In the genomic region with DNA sequence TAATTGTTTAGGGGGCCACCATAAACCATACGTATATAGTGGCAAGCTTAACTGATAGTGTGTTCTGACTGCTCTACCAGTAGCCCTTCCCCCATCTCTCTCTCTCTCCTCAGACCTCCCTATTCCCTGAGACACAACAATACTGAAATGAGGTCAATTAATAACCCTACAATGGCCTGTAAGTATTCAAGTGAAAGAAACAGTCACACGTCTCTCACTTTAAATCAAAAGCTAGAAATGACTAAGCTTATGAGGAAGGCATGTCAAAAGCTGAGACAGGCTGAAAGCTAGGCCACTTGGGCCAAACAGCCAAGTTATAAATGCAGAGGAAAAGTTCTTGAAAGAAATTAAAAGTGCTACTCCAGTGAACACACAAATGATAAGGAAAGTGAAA, we compare ENCODE assay signal across 10 cellular contexts.
DNase-seq lines count a peak whose midpoint lies in the region; ATAC-seq and TF ChIP-seq lines count a peak whose summit lies in the region.
"Had no signal": no experiment of that assay in that cellular context is flagged by ENCODE, and none has a peak within 500 bp of the region (broad histone marks: within the 10 kb centered on the region; RNA-seq: fewer than 3 reads in every experiment).

No MANE protein-coding gene starts in this region.

- 75 to 81% methylated on average over 2 of the region's 2 CpGs for WGBS in aorta, 2 donors

- peak; percentile 18 for DNase-seq in GM12864 (ENCODE audit: low read depth)
- no peak for DNase-seq in activated effector memory CD4-positive, alpha-beta T cell treated with anti-CD3 and anti-CD28 coated beads, Interleukin-2, amount 50 U/mL, for 16 hours
- DNase-seq in type B pancreatic cell (ENCODE audit: extremely low spot score, unreplicated experiment): no peak
- DNase-seq in dorsolateral prefrontal cortex: no peak
- no peak for DNase-seq in aorta

- H3K36me3 Mint-ChIP-seq in type B pancreatic cell: no peaks in the 10 kb centered on the region
- H3K36me3 Mint-ChIP-seq: T-cell had no signal

- H3K27me3 ChIP-seq in dorsolateral prefrontal cortex (no peaks in the 10 kb centered on the region), aorta (ENCODE audit: control insufficient read depth in 1 of 2, insufficient read depth in 2 of 2, low read length in 1 of 2) (no peaks in the 10 kb centered on the region)

- H3K27ac ChIP-seq in dorsolateral prefrontal cortex: no peak overlapping the region
- no peak overlapping the region for H3K27ac ChIP-seq in aorta (ENCODE audit: low read depth in 1 of 2, low read length in 2 of 2)
- H3K27ac ChIP-seq: parathyroid adenoma had no signal

- no peaks in the 10 kb centered on the region for H3K4me1 ChIP-seq in aorta (ENCODE audit: control insufficient read depth in 1 of 2, insufficient read depth in 2 of 2, low read length in 2 of 2)
- H3K4me1 ChIP-seq: parathyroid adenoma had no signal

- TF ChIP-seq CTCF in GM12864 (IDR thresholded peaks at IDR 0.05; ENCODE audit: low read depth, low read length, missing control alignments): no peak
- TF ChIP-seq CTCF in type B pancreatic cell (conservative IDR thresholded peaks at IDR 0.05): no peak
- no peak for TF ChIP-seq CTCF in dorsolateral prefrontal cortex (IDR thresholded peaks at IDR 0.05 in 54 of 56, conservative IDR thresholded peaks at IDR 0.05 in 2 of 56; ENCODE audit: low read depth in 1 of 56, partially characterized antibody in 56 of 56)

- no peaks in the 10 kb centered on the region for H3K27me3 Mint-ChIP-seq in type B pancreatic cell
- H3K27me3 Mint-ChIP-seq: T-cell had no signal

- H3K36me3 ChIP-seq in aorta (ENCODE audit: control insufficient read depth in 1 of 2, insufficient read depth in 2 of 2, low read length in 1 of 2): no peaks in the 10 kb centered on the region

- H3K4me3 Mint-ChIP-seq in type B pancreatic cell: no peak overlapping the region
- H3K4me3 Mint-ChIP-seq: T-cell had no signal

- H3K9me3 Mint-ChIP-seq in type B pancreatic cell: no peaks in the 10 kb centered on the region
- H3K9me3 Mint-ChIP-seq: T-cell had no signal

- intact Hi-C loops in dorsolateral prefrontal cortex (cut with DNase I): no loop called here
- intact Hi-C loops in aorta (cut with DNase I): no loop called here

- H3K9me3 ChIP-seq in aorta (ENCODE audit: control insufficient read depth, low read length): no peaks in the 10 kb centered on the region

- ATAC-seq in GM19324 (IDR thresholded peaks at IDR 0.05; ENCODE audit: low FRiP score, unreplicated experiment) (peak; percentile 51), HG02840 (IDR thresholded peaks at IDR 0.05; ENCODE audit: low FRiP score, unreplicated experiment) (peak; percentile 72), HG03571 (IDR thresholded peaks at IDR 0.05; ENCODE audit: unreplicated experiment) (peak; percentile 88), aorta (ENCODE audit: low FRiP score) (no peak)
- ATAC-seq: T-cell had no signal

- peaks cover 12% of the 10 kb centered on the region for H3K4me1 Mint-ChIP-seq in type B pancreatic cell (ENCODE audit: unreplicated experiment)

- H3K4me3 ChIP-seq in GM12864 (ENCODE audit: low read depth, low read length): no peak overlapping the region
- no peak overlapping the region for H3K4me3 ChIP-seq in dorsolateral prefrontal cortex
- H3K4me3 ChIP-seq in aorta (ENCODE audit: low read length in 2 of 2): no peak overlapping the region

- H3K27ac Mint-ChIP-seq in type B pancreatic cell: no peak overlapping the region
- H3K27ac Mint-ChIP-seq: T-cell had no signal
